In genomic region chr7:132805766-132806165, GRCh38 we compare ENCODE assay signal across 21 cellular contexts.
"Had no signal": no experiment of that assay in that cellular context is flagged by ENCODE, and none has a peak within 500 bp of the region (broad histone marks: within the 10 kb centered on the region; RNA-seq: fewer than 3 reads in every experiment).

No MANE protein-coding gene starts in this region.

- FAIRE-seq: colon had no signal

- H3K4me3 ChIP-seq: SK-N-MC had no signal

- H3K27me3 Mint-ChIP-seq: activated naive CD8-positive, alpha-beta T cell treated with anti-CD3 and anti-CD28 coated beads, Interleukin-2, amount 50 U/mL, for 24 hours; T-cell had no signal

- H3K36me3 Mint-ChIP-seq: activated naive CD4-positive, alpha-beta T cell treated with anti-CD3 and anti-CD28 coated beads, Interleukin-2, amount 50 U/mL, for 72 hours; T-cell had no signal

- H3K27ac ChIP-seq: brain microvascular endothelial cell, SK-N-MC had no signal

- H3K9me3 Mint-ChIP-seq: activated naive CD8-positive, alpha-beta T cell treated with anti-CD3 and anti-CD28 coated beads, Interleukin-2, amount 50 U/mL, for 24 hours; activated T-cell treated with anti-CD3 and anti-CD28 coated beads, Interleukin-2, amount 50 U/mL, for 4 hours; T-cell had no signal

- DNase-seq: activated CD4-positive, alpha-beta T cell treated with anti-CD3 and anti-CD28 coated beads for 4 hours; activated effector memory CD4-positive, alpha-beta T cell treated with anti-CD3 and anti-CD28 coated beads, Interleukin-2, amount 50 U/mL, for 16 hours; activated naive CD4-positive, alpha-beta T cell treated with Interleukin-2 at 50 U/mL for 16 hours; activated naive CD8-positive, alpha-beta T cell treated with anti-CD3 and anti-CD28 coated beads, Interleukin-2, amount 50 U/mL, for 24 hours; activated T-cell treated with anti-CD3 and anti-CD28 coated beads, Interleukin-2, amount 50 U/mL, for 4 hours; brain microvascular endothelial cell; cerebellar nuclear complex; KG1; NCI-H1105; NCI-H1436; NCI-H1694 treated with DMSO at 0.1 percent for 48 hours; NCI-H2029 treated with DMSO at 0.1 percent for 48 hours; NCI-H510A treated with DMSO at 0.1 percent for 48 hours; RPMI8226; T-cell; T1000 had no signal

- H3K27ac Mint-ChIP-seq: activated naive CD4-positive, alpha-beta T cell treated with anti-CD3 and anti-CD28 coated beads, Interleukin-2, amount 50 U/mL, for 72 hours; activated naive CD8-positive, alpha-beta T cell treated with anti-CD3 and anti-CD28 coated beads, Interleukin-2, amount 50 U/mL, for 24 hours; T-cell had no signal

- H3K4me3 Mint-ChIP-seq: activated naive CD8-positive, alpha-beta T cell treated with anti-CD3 and anti-CD28 coated beads, Interleukin-2, amount 50 U/mL, for 24 hours; activated T-cell treated with anti-CD3 and anti-CD28 coated beads, Interleukin-2, amount 50 U/mL, for 4 hours; T-cell had no signal

- H3K27me3 ChIP-seq: brain microvascular endothelial cell had no signal

- H3K4me1 Mint-ChIP-seq: activated naive CD8-positive, alpha-beta T cell treated with anti-CD3 and anti-CD28 coated beads, Interleukin-2, amount 50 U/mL, for 24 hours had no signal

- H3K36me3 ChIP-seq: brain microvascular endothelial cell had no signal

- ATAC-seq: activated CD4-positive, CD25-positive, alpha-beta regulatory T cell treated with anti-CD3 and anti-CD28 coated beads, Interleukin-2, amount 50 U/mL, for 24 hours; activated naive CD4-positive, alpha-beta T cell treated with anti-CD3 and anti-CD28 coated beads, Interleukin-2, amount 50 U/mL, for 72 hours; activated naive CD8-positive, alpha-beta T cell treated with anti-CD3 and anti-CD28 coated beads, Interleukin-2, amount 50 U/mL, for 24 hours; activated T-cell treated with anti-CD3 and anti-CD28 coated beads, Interleukin-2, amount 50 U/mL, for 4 hours; Panc1; T-cell had no signal
